ENCODE assay signal across 14 cellular contexts in the genomic region with DNA sequence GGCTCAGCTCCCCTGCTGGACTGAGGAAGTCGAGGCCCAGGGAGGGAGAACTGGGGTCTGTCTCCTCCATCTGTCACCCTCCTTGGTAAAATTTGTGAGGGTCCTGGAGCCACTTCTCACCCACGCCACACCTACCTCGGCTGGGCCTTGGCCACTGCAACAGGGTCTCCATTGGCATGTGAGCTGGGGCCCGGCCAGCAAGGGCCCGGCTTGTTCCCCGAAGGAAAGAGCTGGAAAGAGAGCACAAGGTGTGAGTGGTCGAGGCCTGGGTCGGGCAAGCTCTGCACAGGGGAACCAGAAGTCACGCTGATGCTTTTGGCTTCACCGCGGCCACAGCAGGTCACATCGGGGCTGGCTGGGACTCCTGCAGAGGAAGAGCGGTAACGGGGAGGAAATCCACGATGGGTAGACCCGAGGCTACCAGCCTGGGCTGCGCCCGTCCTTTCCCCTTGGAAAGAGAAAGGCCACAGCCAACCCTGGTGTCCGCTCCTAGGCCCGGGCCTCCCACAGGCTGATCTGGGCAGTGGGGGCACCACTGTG.
A peak's percentile ranks its signal among the peaks of the same experiment; 100 is the strongest.
DNase-seq lines count a peak whose midpoint lies in the region; ATAC-seq lines count a peak whose summit lies in the region.
"Had no signal": no experiment of that assay in that cellular context is flagged by ENCODE, and none has a peak within 500 bp of the region (broad histone marks: within the 10 kb centered on the region; RNA-seq: fewer than 3 reads in every experiment).

No MANE protein-coding gene starts in this region.

- peak overlapping the region; percentile 83 for H3K9ac ChIP-seq in mucosa of stomach (ENCODE audit: low read length)

- ATAC-seq in GM19467 (IDR thresholded peaks at IDR 0.05; ENCODE audit: unreplicated experiment): no peak
- no peak for ATAC-seq in GM19452 (IDR thresholded peaks at IDR 0.05; ENCODE audit: unreplicated experiment)

- no peaks in the 10 kb centered on the region for H3K36me3 ChIP-seq in mucosa of stomach (ENCODE audit: control insufficient read depth, insufficient read depth, low read length)

- DNase-seq in GDM1 (lab: John Stamatoyannopoulos, UW) (peak; percentile 16), UCSD-AML1 (lab: John Stamatoyannopoulos, UW; ENCODE audit: unreplicated experiment) (peak; percentile 37), NCI-H2029 treated with DMSO at 0.1 percent for 48 hours (lab: John Stamatoyannopoulos, UW) (no peak)
- DNase-seq: CD4-positive, alpha-beta memory T cell; HCEC 1CT; Karpas-422; NCI-H1930; NCI-H2171 treated with DMSO at 0.1 percent for 48 hours; NCI-H774; PC-9 had no signal

- no peaks in the 10 kb centered on the region for H3K9me3 ChIP-seq in mucosa of stomach (ENCODE audit: control insufficient read depth, low read length)

- H3K27ac ChIP-seq in skin epidermis: peak overlapping the region in 19 of 21 experiments; percentile 52 to 86 (median 76)
- H3K27ac ChIP-seq: PC-9 had no signal

- H3K4me3 ChIP-seq in mucosa of stomach (ENCODE audit: low read length) (peak overlapping the region; percentile 27), skin epidermis (peak overlapping the region in 1 of 7 experiments; percentile 2)
- H3K4me3 ChIP-seq: PC-9 had no signal

- H3K4me1 ChIP-seq in mucosa of stomach (ENCODE audit: control insufficient read depth, insufficient read depth, low read length): peaks cover 76% of the 10 kb centered on the region

- no peaks in the 10 kb centered on the region for H3K27me3 ChIP-seq in mucosa of stomach (ENCODE audit: control insufficient read depth, insufficient read depth, low read length)
